8 cellular contexts compared by ENCODE assay signal in the genomic region with DNA sequence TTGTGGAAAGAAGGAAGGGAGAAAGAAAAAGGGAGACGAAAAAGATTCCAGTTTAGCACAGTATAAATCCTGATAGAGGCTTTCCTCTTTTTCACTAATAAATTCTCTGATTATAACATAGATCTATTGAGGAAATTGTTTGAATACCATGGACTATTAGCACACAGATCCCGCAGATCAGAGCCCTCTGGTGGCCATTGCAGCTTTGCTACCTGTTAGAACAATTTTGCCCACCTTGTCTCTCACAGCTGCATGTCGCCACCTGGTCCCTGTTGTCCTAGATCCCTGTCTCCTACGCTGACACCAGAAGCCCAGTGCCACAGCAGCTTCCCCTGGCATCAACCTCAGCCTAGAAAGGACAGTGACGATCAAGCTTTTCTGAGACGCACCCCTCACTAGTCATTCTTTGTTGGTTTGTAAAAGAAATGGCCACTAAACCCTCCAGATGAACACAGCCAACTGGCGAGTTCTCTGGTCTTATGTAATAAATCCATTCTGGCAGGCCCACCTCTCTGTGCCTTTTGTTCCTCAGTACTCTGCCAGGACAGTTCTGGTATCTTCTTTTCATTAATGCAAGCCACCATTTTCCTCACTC. TPM values are rescaled to one million over a fixed set of nuclear protein-coding genes. Genes with fewer than 3 reads are reported as not detected.
DNase-seq lines count a peak whose midpoint lies in the region; ATAC-seq, FAIRE-seq and TF ChIP-seq lines count a peak whose summit lies in the region.

No MANE protein-coding gene starts in this region.

- no peaks in the 10 kb centered on the region for H3K4me1 Mint-ChIP-seq in activated naive CD8-positive, alpha-beta T cell treated with anti-CD3 and anti-CD28 coated beads, Interleukin-2, amount 50 U/mL, for 24 hours
- H3K4me1 Mint-ChIP-seq in activated naive CD8-positive, alpha-beta T cell treated with anti-CD3 and anti-CD28 coated beads for 36 hours, result no peaks in the 10 kb centered on the region

- peak; percentile 61 to 64 for TF ChIP-seq CTCF in mammary epithelial cell (conservative IDR thresholded peaks at IDR 0.05 in 1 of 2, IDR thresholded peaks at IDR 0.05 in 1 of 2; ENCODE audit: extremely low read depth in 1 of 2, insufficient read depth in 1 of 2, low read depth in 1 of 2, low read length in 2 of 2)

- DNase-seq in activated naive CD8-positive, alpha-beta T cell treated with anti-CD3 and anti-CD28 coated beads, Interleukin-2, amount 50 U/mL, for 24 hours, result peak; percentile 8
- DNase-seq in activated naive CD8-positive, alpha-beta T cell treated with anti-CD3 and anti-CD28 coated beads for 36 hours, result no peak
- DNase-seq in LoVo (ENCODE audit: low spot score), result peak; percentile 34
- DNase-seq in mammary epithelial cell, result no peak
- peak; percentile 8 for DNase-seq in small intestine
- no peak for DNase-seq in caudate nucleus (lab: John Stamatoyannopoulos, UW)

- no peaks in the 10 kb centered on the region for H3K27me3 ChIP-seq in mammary epithelial cell (ENCODE audit: insufficient read depth, low read length)
- no peaks in the 10 kb centered on the region for H3K27me3 ChIP-seq in small intestine (ENCODE audit: control insufficient read depth in 2 of 2, insufficient read depth in 2 of 2, low read length in 2 of 2)

- H3K79me2 ChIP-seq in mammary epithelial cell (ENCODE audit: insufficient read depth, low read length), result no peaks in the 10 kb centered on the region

- BruUV-seq in mammary epithelial cell (replicated peaks; lab: Mats Ljungman, UMichigan), result no TSS peak

- H3K9me3 ChIP-seq in mammary epithelial cell (replicated peaks; ENCODE audit: insufficient read depth, low read length), result no peaks in the 10 kb centered on the region
- no peaks in the 10 kb centered on the region for H3K9me3 ChIP-seq in small intestine (ENCODE audit: control insufficient read depth, low read depth)

- dilution Hi-C loops in mammary epithelial cell (cut with HindIII; ENCODE audit: low sequenced_read_pairs), result no loop called here

- no peaks in the 10 kb centered on the region for H3K4me1 ChIP-seq in mammary epithelial cell (ENCODE audit: insufficient read depth, low read length)
- no peaks in the 10 kb centered on the region for H3K4me1 ChIP-seq in small intestine (ENCODE audit: control insufficient read depth in 2 of 2, insufficient read depth in 1 of 2, low read depth in 1 of 2, low read length in 1 of 2)

- H3K36me3 ChIP-seq in mammary epithelial cell (ENCODE audit: insufficient read depth, low read length) (no peaks in the 10 kb centered on the region), small intestine (ENCODE audit: control insufficient read depth in 2 of 2, insufficient read depth in 2 of 2, low read length in 2 of 2) (no peaks in the 10 kb centered on the region)

- in situ Hi-C loops in mammary epithelial cell (cut with MboI; ENCODE audit: low sequenced_read_pairs in 2 of 2), result no loop called here

- no peaks in the 10 kb centered on the region for H4K20me1 ChIP-seq in mammary epithelial cell (ENCODE audit: insufficient read depth, low read length)

- H3K4me3 ChIP-seq in mammary epithelial cell (replicated peaks in 1 of 3; ENCODE audit: insufficient read depth in 1 of 3, low read depth in 2 of 3, low read length in 3 of 3) (no peak overlapping the region), small intestine (ENCODE audit: low read depth in 1 of 2, low read length in 2 of 2) (no peak overlapping the region)

- H2AFZ ChIP-seq in mammary epithelial cell (ENCODE audit: low read depth, low read length), result no peak overlapping the region

- H3K4me2 ChIP-seq in mammary epithelial cell (ENCODE audit: insufficient read depth, low read depth, low read length), result no peak overlapping the region

- no peaks in the 10 kb centered on the region for H3K36me3 Mint-ChIP-seq in activated naive CD8-positive, alpha-beta T cell treated with anti-CD3 and anti-CD28 coated beads, Interleukin-2, amount 50 U/mL, for 24 hours (ENCODE audit: low read depth)
- no peaks in the 10 kb centered on the region for H3K36me3 Mint-ChIP-seq in activated naive CD8-positive, alpha-beta T cell treated with anti-CD3 and anti-CD28 coated beads for 36 hours

- H3K27ac Mint-ChIP-seq in activated naive CD8-positive, alpha-beta T cell treated with anti-CD3 and anti-CD28 coated beads, Interleukin-2, amount 50 U/mL, for 24 hours, result no peak overlapping the region
- no peak overlapping the region for H3K27ac Mint-ChIP-seq in activated naive CD8-positive, alpha-beta T cell treated with anti-CD3 and anti-CD28 coated beads for 36 hours

- 29% methylated on average over 7 of the region's 7 CpGs for WGBS in mammary epithelial cell (ENCODE audit: low coverage, missing lambda C conversion rate)
- WGBS in small intestine, 3 donors, result 47 to 57% (median 47%) methylated on average over 7 of the region's 7 CpGs

- no peak overlapping the region for H3K4me3 Mint-ChIP-seq in activated naive CD8-positive, alpha-beta T cell treated with anti-CD3 and anti-CD28 coated beads, Interleukin-2, amount 50 U/mL, for 24 hours
- H3K4me3 Mint-ChIP-seq in activated naive CD8-positive, alpha-beta T cell treated with anti-CD3 and anti-CD28 coated beads for 36 hours, result no peak overlapping the region

- CTCF ChIA-PET in mammary epithelial cell (lab: Charles Lee; ENCODE audit: low non-redundant PET), result no interaction called here

- peaks cover 9% of the 10 kb centered on the region for H3K27me3 Mint-ChIP-seq in activated naive CD8-positive, alpha-beta T cell treated with anti-CD3 and anti-CD28 coated beads, Interleukin-2, amount 50 U/mL, for 24 hours
- peaks cover 8% of the 10 kb centered on the region for H3K27me3 Mint-ChIP-seq in activated naive CD8-positive, alpha-beta T cell treated with anti-CD3 and anti-CD28 coated beads for 36 hours

- no peak overlapping the region for H3K9ac ChIP-seq in mammary epithelial cell (ENCODE audit: insufficient read depth, low read length)

- no peaks in the 10 kb centered on the region for H3K9me3 Mint-ChIP-seq in activated naive CD8-positive, alpha-beta T cell treated with anti-CD3 and anti-CD28 coated beads, Interleukin-2, amount 50 U/mL, for 24 hours
- no peaks in the 10 kb centered on the region for H3K9me3 Mint-ChIP-seq in activated naive CD8-positive, alpha-beta T cell treated with anti-CD3 and anti-CD28 coated beads for 36 hours

- FAIRE-seq in small intestine (lab: Jason Lieb, UNC), result no peak

- intact Hi-C loops in mammary epithelial cell (cut with micrococcal nuclease), result no loop called here

- H3K27ac ChIP-seq in mammary epithelial cell (ENCODE audit: insufficient read depth, low read depth, low read length) (no peak overlapping the region), small intestine (ENCODE audit: low read depth in 1 of 2, low read length in 1 of 2) (no peak overlapping the region), caudate nucleus (ENCODE audit: low read depth, low read length) (no peak overlapping the region)

- ATAC-seq in activated naive CD8-positive, alpha-beta T cell treated with anti-CD3 and anti-CD28 coated beads, Interleukin-2, amount 50 U/mL, for 24 hours, result no peak
- ATAC-seq in GM19035 (IDR thresholded peaks at IDR 0.05; ENCODE audit: unreplicated experiment) (no peak), GM21423 (IDR thresholded peaks at IDR 0.05; ENCODE audit: unreplicated experiment) (no peak)

RNA-seq across cellular contexts. Expression of gene GPHB5, which starts 9.9 kb away (rescaled TPM):
- total RNA-seq in activated naive CD8-positive, alpha-beta T cell treated with anti-CD3 and anti-CD28 coated beads for 36 hours, result not detected
- total RNA-seq in mammary epithelial cell, result not detected
- polyA plus RNA-seq in mammary epithelial cell, result not detected
- not detected for polyA minus RNA-seq in mammary epithelial cell
- not detected for polyA plus RNA-seq in small intestine

Comparison
In these comparisons a context has a peak if more than half of its experiments do, and no peak if none do; other contexts are left out.
1. DNase-seq: peak in activated naive CD8-positive, alpha-beta T cell treated with anti-CD3 and anti-CD28 coated beads, Interleukin-2, amount 50 U/mL, for 24 hours (single experiment), LoVo (single experiment) and small intestine (single experiment); none in activated naive CD8-positive, alpha-beta T cell treated with anti-CD3 and anti-CD28 coated beads for 36 hours (single experiment), mammary epithelial cell (single experiment) and caudate nucleus (0 of 61).